1 cellular context compared by ENCODE assay signal in genomic region chr11:78289547-78290292, GRCh38.
A peak's percentile ranks its signal among the peaks of the same experiment; 100 is the strongest.
TF ChIP-seq lines count a peak whose summit lies in the region.

No MANE protein-coding gene starts in this region.

TF ChIP-seq in HepG2, 621 proteins besides CTCF, POLR2A, EP300 and RAD21 (continued from another document):
- TF ChIP-seq ZBTB40 (IDR thresholded peaks at IDR 0.05) (peak; percentile 35; the same call in 1 of the 2 replicates), ZBTB40 (CRISPR knock-in tag; IDR thresholded peaks at IDR 0.05) (no peak), ZNF710 (CRISPR knock-in tag; IDR thresholded peaks at IDR 0.05; ENCODE audit: borderline replicate concordance) (no peak), GATAD1 (CRISPR knock-in tag; IDR thresholded peaks at IDR 0.05) (no peak), KDM3A (CRISPR knock-in tag; IDR thresholded peaks at IDR 0.05; ENCODE audit: low read depth) (no peak), CHD4 (IDR thresholded peaks at IDR 0.05; ENCODE audit: borderline replicate concordance, low read length) (peak; percentile 69; the same call in 1 of the 2 replicates)
